Comparison of ENCODE assay signal across 32 cellular contexts in genomic region chr19:33130433-33130832, GRCh38. TPM values are rescaled to one million over a fixed set of nuclear protein-coding genes. Genes with fewer than 3 reads are reported as not detected.
"Had no signal": no experiment of that assay in that cellular context is flagged by ENCODE, and none has a peak within 500 bp of the region (broad histone marks: within the 10 kb centered on the region; RNA-seq: fewer than 3 reads in every experiment).

No MANE protein-coding gene starts in this region.

- DNase-seq: activated B cell treated with CpG ODN at 0.5 μM for 24 hours; activated CD4-positive, alpha-beta memory T cell treated with anti-CD3 and anti-CD28 coated beads, Interleukin-2, amount 10 ng/mL, durations not matched to agents 7 days and 5 days; activated CD4-positive, alpha-beta T cell treated with anti-CD3 and anti-CD28 coated beads for 1 hour; activated CD4-positive, alpha-beta T cell treated with anti-CD3 and anti-CD28 coated beads for 48 hours; activated gamma-delta T cell treated with Interleukin-2 at 50 U/mL for 16 hours; activated naive CD4-positive, alpha-beta T cell treated with anti-CD3 and anti-CD28 coated beads for 36 hours; activated naive CD8-positive, alpha-beta T cell treated with anti-CD3 and anti-CD28 coated beads, Interleukin-2, amount 10 ng/mL, durations not matched to agents 7 days and 5 days; adrenal gland; body of pancreas; NCI-H1092 treated with DMSO at 0.1 percent for 48 hours; NCI-H1417; NCI-H146; NCI-H187; NCI-H2029 treated with DMSO at 0.1 percent for 48 hours; NCI-H2107; NCI-H2171; NCI-H510A; NCI-H526; NCI-H748 treated with DMSO at 0.1 percent for 48 hours; NK-92 treated with Interleukin-12 subunit alpha and Interleukin-12 subunit beta, amount 100 ng/mL, for 24 hours; PC-9; Right ventricle myocardium superior; SW 1271; T-helper 1 cell; T-helper 2 cell; T-helper 9 cell had no signal

- H3K4me3 ChIP-seq: adrenal gland, body of pancreas, breast epithelium, K562, PC-9 had no signal

- H3K27me3 Mint-ChIP-seq: activated B cell treated with CpG ODN at 0.5 μM for 24 hours; activated CD4-positive, alpha-beta memory T cell treated with anti-CD3 and anti-CD28 coated beads, Interleukin-2, amount 10 ng/mL, durations not matched to agents 7 days and 5 days; activated naive CD8-positive, alpha-beta T cell treated with anti-CD3 and anti-CD28 coated beads, Interleukin-2, amount 10 ng/mL, durations not matched to agents 7 days and 5 days had no signal

- H3K27me3 ChIP-seq: adrenal gland had no signal

- H3K27ac ChIP-seq: body of pancreas, breast epithelium, PC-9, VCaP had no signal

- H3K9me3 ChIP-seq: adrenal gland, body of pancreas, breast epithelium had no signal

- ATAC-seq: body of pancreas, K562 had no signal

- H3K9me3 Mint-ChIP-seq: activated B cell treated with CpG ODN at 0.5 μM for 24 hours; activated CD4-positive, alpha-beta memory T cell treated with anti-CD3 and anti-CD28 coated beads, Interleukin-2, amount 10 ng/mL, durations not matched to agents 7 days and 5 days; activated naive CD4-positive, alpha-beta T cell treated with anti-CD3 and anti-CD28 coated beads for 36 hours; activated naive CD8-positive, alpha-beta T cell treated with anti-CD3 and anti-CD28 coated beads, Interleukin-2, amount 10 ng/mL, durations not matched to agents 7 days and 5 days had no signal

- H3K4me1 ChIP-seq: body of pancreas, breast epithelium had no signal

- H3K4me3 Mint-ChIP-seq: activated B cell treated with CpG ODN at 0.5 μM for 24 hours; activated CD4-positive, alpha-beta memory T cell treated with anti-CD3 and anti-CD28 coated beads, Interleukin-2, amount 10 ng/mL, durations not matched to agents 7 days and 5 days; activated naive CD4-positive, alpha-beta T cell treated with anti-CD3 and anti-CD28 coated beads for 36 hours; activated naive CD8-positive, alpha-beta T cell treated with anti-CD3 and anti-CD28 coated beads, Interleukin-2, amount 10 ng/mL, durations not matched to agents 7 days and 5 days had no signal

- H3K27ac Mint-ChIP-seq: activated B cell treated with CpG ODN at 0.5 μM for 24 hours; activated CD4-positive, alpha-beta memory T cell treated with anti-CD3 and anti-CD28 coated beads, Interleukin-2, amount 10 ng/mL, durations not matched to agents 7 days and 5 days; activated naive CD4-positive, alpha-beta T cell treated with anti-CD3 and anti-CD28 coated beads for 36 hours; activated naive CD8-positive, alpha-beta T cell treated with anti-CD3 and anti-CD28 coated beads, Interleukin-2, amount 10 ng/mL, durations not matched to agents 7 days and 5 days had no signal

RNA-seq across cellular contexts. Expression of gene WDR88, which starts 1.5 kb away (rescaled TPM):
- total RNA-seq: activated CD4-positive, alpha-beta memory T cell treated with anti-CD3 and anti-CD28 coated beads, Interleukin-2, amount 10 ng/mL, durations not matched to agents 7 days and 5 days; activated naive CD4-positive, alpha-beta T cell treated with anti-CD3 and anti-CD28 coated beads for 36 hours; activated naive CD8-positive, alpha-beta T cell treated with anti-CD3 and anti-CD28 coated beads, Interleukin-2, amount 10 ng/mL, durations not matched to agents 7 days and 5 days; adrenal gland; astrocyte; body of pancreas; breast epithelium; cardiac septum; K562; M059J had no signal
